Comparison of ENCODE assay signal across 8 cellular contexts in genomic region chr5:41510176-41510831, GRCh38. TPM values are rescaled to one million over a fixed set of nuclear protein-coding genes. Genes with fewer than 3 reads are reported as not detected.
DNase-seq lines count a peak whose midpoint lies in the region; ATAC-seq and TF ChIP-seq lines count a peak whose summit lies in the region.

Gene PLCXD3 (minus strand): TSS chr5:41510601. CDS start chr5:41510526, 75 bp downstream.

- peaks cover 0 to 2% of the 10 kb centered on the region in 2 donors for H3K9me3 ChIP-seq in lung (ENCODE audit: control insufficient read depth in 2 of 2, insufficient read depth in 1 of 2, low read length in 1 of 2)

- no peaks in the 10 kb centered on the region for H3K27me3 ChIP-seq in lung (ENCODE audit: control insufficient read depth, insufficient read depth)

- H3K27ac ChIP-seq in coronary artery (peak within 1 kb of the TSS; percentile 12 to 79), lung (ENCODE audit: low read depth in 1 of 2, low read length in 1 of 2) (peak within 1 kb of the TSS in 1 of 2 donors; percentile 82)

- peaks cover 0 to 6% of the 10 kb centered on the region in 2 donors for H3K4me1 ChIP-seq in lung (ENCODE audit: control insufficient read depth in 2 of 2, insufficient read depth in 2 of 2, low read length in 2 of 2)

- peak; percentile 48 for ATAC-seq in lung (ENCODE audit: insufficient read depth, low FRiP score)
- ATAC-seq in GM19035 (IDR thresholded peaks at IDR 0.05; ENCODE audit: unreplicated experiment), result no peak
- ATAC-seq in HG02642 (IDR thresholded peaks at IDR 0.05; ENCODE audit: poor library complexity, unreplicated experiment), result no peak

- whole genome bisulfite sequencing in lung, 2 donors, result 1 to 2% methylated on average over 41 of the region's 41 CpGs

- TF ChIP-seq CTCF in coronary artery (IDR thresholded peaks at IDR 0.05) (no peak), lung (IDR thresholded peaks at IDR 0.05; ENCODE audit: control extremely low read depth, extremely low read depth) (no peak)

- peak; percentile 47 for DNase-seq in AG20443 (ENCODE audit: low spot score)
- DNase-seq in NCI-H1694 treated with DMSO at 0.1 percent for 48 hours (lab: John Stamatoyannopoulos, UW), result peak; percentile 47
- DNase-seq in coronary artery (ENCODE audit: low spot score), result no peak
- peak; percentile 28 for DNase-seq in lung (ENCODE audit: low spot score)
- no peak for DNase-seq in activated T-cell treated with anti-CD3 and anti-CD28 coated beads, Interleukin-2, amount 50 U/mL, for 48 hours
- no peak for DNase-seq in NCI-H2029 treated with DMSO at 0.1 percent for 48 hours (lab: John Stamatoyannopoulos, UW)

- H3K36me3 ChIP-seq in lung (ENCODE audit: control insufficient read depth in 2 of 2, insufficient read depth in 2 of 2, low read length in 2 of 2), result no peaks in the 10 kb centered on the region

- H3K4me3 ChIP-seq in coronary artery, result peak within 1 kb of the TSS; percentile 87
- H3K4me3 ChIP-seq in lung, result peak within 1 kb of the TSS; percentile 62

RNA-seq across cellular contexts. Expression of gene PLCXD3, which starts in this region (rescaled TPM):
- total RNA-seq in lung, result 1 to 10 TPM in 1 of 2 donors, under 1 TPM in 1; 0.43 to 2.1 TPM
- under 1 TPM; 0.38 to 0.65 TPM for polyA plus RNA-seq in lung

Comparison
In these comparisons a context has a peak if more than half of its experiments do, and no peak if none do; other contexts are left out.
1. DNase-seq: peak in AG20443 (single experiment), NCI-H1694 treated with DMSO at 0.1 percent for 48 hours (single experiment) and lung (single experiment); none in coronary artery (single experiment), activated T-cell treated with anti-CD3 and anti-CD28 coated beads, Interleukin-2, amount 50 U/mL, for 48 hours (0 of 2) and NCI-H2029 treated with DMSO at 0.1 percent for 48 hours (single experiment).